1 cellular context compared by ENCODE assay signal in genomic region chr1:93804412-93804811, GRCh38.
A peak's percentile ranks its signal among the peaks of the same experiment; 100 is the strongest.
TF ChIP-seq lines count a peak whose summit lies in the region.

No MANE protein-coding gene starts in this region.

TF ChIP-seq in IMR-90, 13 proteins besides CTCF, POLR2A, EP300 and RAD21:
- TF ChIP-seq BHLHE40 (IDR thresholded peaks at IDR 0.05; ENCODE audit: low read depth, low read length) = peak; percentile 35; the same call in 1 of the 2 replicates
- TF ChIP-seq RCOR1 (IDR thresholded peaks at IDR 0.05; ENCODE audit: insufficient replicate concordance, low read length) = no peak
- no peak for TF ChIP-seq MAFK (IDR thresholded peaks at IDR 0.05; ENCODE audit: low read depth, low read length)
- TF ChIP-seq CEBPB (IDR thresholded peaks at IDR 0.05; ENCODE audit: low read depth, low read length) = peak; percentile 13; the same call in 1 of the 2 replicates
- TF ChIP-seq FOS (IDR thresholded peaks at IDR 0.05; ENCODE audit: low read depth, low read length) = peak; percentile 80
- TF ChIP-seq RFX5 (IDR thresholded peaks at IDR 0.05; ENCODE audit: low read depth, low read length) = no peak
- no peak for TF ChIP-seq NFE2L2 (IDR thresholded peaks at IDR 0.05; ENCODE audit: low read depth, low read length)
- no peak for TF ChIP-seq ELK1 (IDR thresholded peaks at IDR 0.05; ENCODE audit: borderline replicate concordance, low read depth, low read length)
- no peak for TF ChIP-seq SMC3 (IDR thresholded peaks at IDR 0.05; ENCODE audit: low read depth, low read length)
- no peak for TF ChIP-seq CHD1 (IDR thresholded peaks at IDR 0.05; ENCODE audit: low read depth, low read length)
TF ChIP-seq in IMR-90: peak in this region for 3.
